Comparison of ENCODE assay signal across 18 cellular contexts in the genomic region with DNA sequence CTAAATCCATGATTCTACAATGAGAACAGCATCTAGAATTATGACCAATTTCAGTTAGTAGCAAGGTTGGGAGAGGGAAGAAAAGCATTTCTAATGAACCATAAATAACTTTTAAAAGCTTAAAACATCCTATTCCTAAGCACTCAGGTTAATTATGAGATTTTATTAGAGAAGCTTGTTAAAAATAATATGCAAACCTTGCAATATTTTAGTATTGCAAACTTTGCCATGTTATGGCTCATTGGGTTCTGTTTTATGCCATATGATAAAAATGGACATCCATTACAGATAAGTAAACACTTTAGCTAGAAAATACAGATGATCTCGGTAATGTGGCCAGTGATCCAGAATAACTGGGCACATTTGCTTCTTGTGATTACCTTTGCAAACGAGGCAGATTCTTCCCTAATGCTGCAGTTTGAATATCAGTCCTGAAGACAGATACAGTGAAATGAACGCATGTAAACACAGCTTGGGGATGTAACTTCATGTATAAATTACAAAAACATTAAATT.
"Had no signal": no experiment of that assay in that cellular context is flagged by ENCODE, and none has a peak within 500 bp of the region (broad histone marks: within the 10 kb centered on the region; RNA-seq: fewer than 3 reads in every experiment).

No MANE protein-coding gene starts in this region.

- H3K9me3 ChIP-seq: colonic mucosa, gastrocnemius medialis, heart right ventricle, mucosa of descending colon, neutrophil, right atrium auricular region, stomach, thoracic aorta, transverse colon had no signal

- H3K27me3 ChIP-seq: colonic mucosa, gastrocnemius medialis, heart right ventricle, neutrophil, right atrium auricular region, stomach, transverse colon had no signal

- DNase-seq: colonic mucosa; endodermal cell; gastrocnemius medialis; heart right ventricle; immature natural killer cell; left colon; mammary epithelial cell; mucosa of descending colon; naive thymus-derived CD8-positive, alpha-beta T cell; small intestine; stimulated activated CD4-positive, alpha-beta T cell treated with anti-CD3 and anti-CD28 coated beads, Interleukin-12 subunit alpha, Interleukin-12 subunit beta, amount 100 ng/mL, for 4 hours; stimulated activated naive CD4-positive, alpha-beta T cell; stomach; substantia nigra; transverse colon had no signal

- ATAC-seq: gastrocnemius medialis; heart right ventricle; left colon; mucosa of descending colon; naive thymus-derived CD8-positive, alpha-beta T cell had no signal

- H3K4me1 ChIP-seq: colonic mucosa, gastrocnemius medialis, heart right ventricle, stomach, transverse colon had no signal

- H3K36me3 ChIP-seq: colonic mucosa, gastrocnemius medialis, heart right ventricle, neutrophil, right atrium auricular region, stomach, thoracic aorta, transverse colon had no signal

- FAIRE-seq: small intestine had no signal

- H3K27ac ChIP-seq: colonic mucosa, gastrocnemius medialis, heart right ventricle, neutrophil, right atrium auricular region, stomach, thoracic aorta, transverse colon had no signal

- H3K4me3 ChIP-seq: colonic mucosa, gastrocnemius medialis, heart right ventricle, mucosa of descending colon, right atrium auricular region, stomach, thoracic aorta, transverse colon had no signal
